ENCODE assay signal across 20 cellular contexts in the genomic region with DNA sequence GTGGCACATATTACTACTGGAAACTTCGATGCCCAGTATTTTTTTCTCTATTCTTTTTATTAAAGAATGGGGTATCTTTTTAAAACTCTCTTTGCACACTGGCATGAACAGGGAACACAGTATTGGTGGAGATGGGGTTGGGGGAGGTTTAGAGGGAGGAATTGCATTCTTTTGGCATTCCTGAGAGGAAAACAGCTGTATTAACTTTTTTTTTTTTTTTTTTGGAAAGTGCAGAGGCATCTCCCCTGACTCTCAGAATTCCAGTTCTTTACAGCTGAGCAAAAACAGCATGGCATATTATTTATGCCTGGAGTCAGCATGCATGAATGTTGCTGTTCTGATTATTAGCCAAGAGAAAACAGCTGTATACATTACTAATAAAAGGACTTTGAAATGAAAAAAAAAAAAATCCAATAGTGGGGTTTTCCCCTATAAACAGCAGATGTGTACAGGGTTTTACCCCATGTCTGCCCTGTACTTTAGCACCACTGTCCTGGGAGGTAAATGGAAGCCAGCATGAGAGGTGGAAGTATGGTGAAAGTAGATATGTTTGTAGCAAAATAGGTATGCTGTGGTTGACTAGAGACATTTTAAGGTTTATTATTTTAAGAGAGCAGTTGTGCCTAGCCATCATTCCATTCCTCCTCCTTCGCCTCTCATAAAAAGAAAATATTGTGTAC.
DNase-seq lines count a peak whose midpoint lies in the region; ATAC-seq, FAIRE-seq and TF ChIP-seq lines count a peak whose summit lies in the region.
"Had no signal": no experiment of that assay in that cellular context is flagged by ENCODE, and none has a peak within 500 bp of the region (broad histone marks: within the 10 kb centered on the region; RNA-seq: fewer than 3 reads in every experiment).

No MANE protein-coding gene starts in this region.

- H3K79me2 ChIP-seq in H1 (ENCODE audit: control insufficient read depth in 1 of 2, insufficient read depth in 2 of 2, low read length in 2 of 2) = peaks cover 0 to 47% of the 10 kb centered on the region in 2 experiments; a peak in 2 of 4 replicates
- peaks cover 36% of the 10 kb centered on the region for H3K79me2 ChIP-seq in neural progenitor cell (ENCODE audit: low read depth)

- H3K4me1 Mint-ChIP-seq in neural progenitor cell (peaks cover 79% of the 10 kb centered on the region), immature natural killer cell (peaks cover 82 to 89% of the 10 kb centered on the region in 2 donors)
- H3K4me1 Mint-ChIP-seq: B cell, memory B cell had no signal

- H3K9me3 Mint-ChIP-seq in neural progenitor cell = no peaks in the 10 kb centered on the region
- H3K9me3 Mint-ChIP-seq in immature natural killer cell = no peaks in the 10 kb centered on the region
- H3K9me3 Mint-ChIP-seq: activated T-helper 1 cell treated with anti-CD3 and anti-CD28 coated beads, Interleukin-12 subunit alpha, Interleukin-12 subunit beta, Interleukin-2, Interleukin-4 antibody, amounts not matched to agents 30 ng/mL and 10 ng/mL and 1 ng/mL, durations not matched to agents 14 hours and 24 hours and 36 hours; memory B cell; T-helper 1 cell treated with Interleukin-12 subunit alpha and Interleukin-12 subunit beta and Interleukin-4 antibody, amounts not matched to agents 30 μg/mL and 1 μg/mL, for 36 hours had no signal

- H4K20me1 ChIP-seq in H1 (replicated peaks in 1 of 2; ENCODE audit: control insufficient read depth in 1 of 2, insufficient read depth in 2 of 2, low read length in 2 of 2) (peaks cover 0 to 2% of the 10 kb centered on the region in 2 experiments), neural progenitor cell (ENCODE audit: low read depth) (peaks cover 41% of the 10 kb centered on the region)

- FAIRE-seq in H1 (lab: Jason Lieb, UNC) = no peak
- FAIRE-seq: endothelial cell of umbilical vein, GM18507 had no signal

- H3K27ac Mint-ChIP-seq in neural progenitor cell (no peak overlapping the region), immature natural killer cell (peak overlapping the region in 2 of 6 donors; percentile 40 to 79)
- H3K27ac Mint-ChIP-seq: activated T-helper 1 cell treated with anti-CD3 and anti-CD28 coated beads, Interleukin-12 subunit alpha, Interleukin-12 subunit beta, Interleukin-2, Interleukin-4 antibody, amounts not matched to agents 30 ng/mL and 10 ng/mL and 1 ng/mL, durations not matched to agents 14 hours and 24 hours and 36 hours; B cell; memory B cell; T-helper 1 cell treated with Interleukin-12 subunit alpha and Interleukin-12 subunit beta and Interleukin-4 antibody, amounts not matched to agents 30 μg/mL and 1 μg/mL, for 36 hours had no signal

- H4K5ac ChIP-seq in H1 (ENCODE audit: insufficient read length, low read depth, low read length) = no peak overlapping the region

- H3K23me2 ChIP-seq in H1 (ENCODE audit: low read depth, low read length) = no peaks in the 10 kb centered on the region

- TF ChIP-seq RAD21 in H1 (IDR thresholded peaks at IDR 0.05 in 1 of 2, conservative IDR thresholded peaks at IDR 0.05 in 1 of 2; ENCODE audit: low read depth in 2 of 2, low read length in 2 of 2) = no peak

- H3K4me3 ChIP-seq in H1 (ENCODE audit: extremely low read depth in 1 of 4, insufficient read depth in 2 of 4, low read depth in 3 of 4, low read length in 4 of 4) (no peak overlapping the region), neural progenitor cell (no peak overlapping the region)
- H3K4me3 ChIP-seq: gastroesophageal sphincter, suprapubic skin had no signal

- H2BK5ac ChIP-seq in H1 (ENCODE audit: low read depth, low read length) = no peak overlapping the region

- H3K79me1 ChIP-seq in H1 (ENCODE audit: low read depth, low read length) = no peaks in the 10 kb centered on the region; the same call in 1 of the 2 replicates

- peak overlapping the region in 1 of 2 experiments; percentile 35; a peak in 2 of 4 replicates for H3K4me2 ChIP-seq in H1 (ENCODE audit: insufficient read depth in 1 of 2, low read depth in 2 of 2, low read length in 2 of 2)
- peak overlapping the region; percentile 40 for H3K4me2 ChIP-seq in neural progenitor cell

- DNase-seq in GM03348 (ENCODE audit: low spot score) (peak; percentile 61), H1 (ENCODE audit: low read depth in 1 of 2, low spot score in 2 of 2) (no peak), neural progenitor cell (ENCODE audit: low spot score) (peak; percentile 23), immature natural killer cell (no peak), SK-N-DZ (ENCODE audit: low spot score) (no peak), cerebellar cortex (ENCODE audit: low spot score) (no peak)
- DNase-seq: amniotic stem cell; nucleus accumbens; Right ventricle myocardium superior; stimulated activated CD4-positive, alpha-beta T cell treated with anti-CD3 and anti-CD28 coated beads, Interleukin-4, amount 100 ng/mL, for 1 hour had no signal

- no peak overlapping the region for H2BK20ac ChIP-seq in H1 (ENCODE audit: low read length)

- no peak for TF ChIP-seq POLR2A in H1 (IDR thresholded peaks at IDR 0.05; ENCODE audit: control extremely low read depth in 1 of 2, low read depth in 2 of 2, low read length in 2 of 2)

- no peak overlapping the region for H3K23ac ChIP-seq in H1 (ENCODE audit: insufficient read length)

- no peak for TF ChIP-seq CTCF in H1 (IDR thresholded peaks at IDR 0.05; ENCODE audit: control extremely low read depth in 1 of 3, insufficient read depth in 1 of 3, low read depth in 1 of 3, low read length in 3 of 3)
- no peak for TF ChIP-seq CTCF in neural progenitor cell (IDR thresholded peaks at IDR 0.05)

- 81% methylated on average over 2 of the region's 2 CpGs; no CpG with 5 or more reads in 1 of the 2 experiments for WGBS in H1 (ENCODE audit: extremely low coverage in 1 of 2, insufficient coverage in 1 of 2, insufficient read length in 1 of 2, insufficient replicate concordance in 2 of 2, low coverage in 1 of 2, low lambda C conversion rate in 2 of 2, missing lambda C conversion rate in 1 of 2), 2 experiments

- H3K27ac ChIP-seq in H1 (ENCODE audit: low read depth, low read length) (0 out of 2 replicates have a peak overlapping the region, but pooled peaks have one; percentile 32), neural progenitor cell (no peak overlapping the region)
- H3K27ac ChIP-seq: gastroesophageal sphincter, suprapubic skin had no signal

- H3K36me3 Mint-ChIP-seq in neural progenitor cell = peaks cover 2% of the 10 kb centered on the region
- peaks cover 0 to 3% (median 0%) of the 10 kb centered on the region in 3 donors for H3K36me3 Mint-ChIP-seq in immature natural killer cell
- H3K36me3 Mint-ChIP-seq: memory B cell had no signal

- H3K36me3 ChIP-seq in H1 (ENCODE audit: control insufficient read depth in 2 of 4, insufficient read depth in 4 of 4, low read length in 3 of 4) (no peaks in the 10 kb centered on the region), neural progenitor cell (no peaks in the 10 kb centered on the region)
- H3K36me3 ChIP-seq: gastroesophageal sphincter, suprapubic skin had no signal

- TF ChIP-seq EP300 in H1 (IDR thresholded peaks at IDR 0.05; ENCODE audit: borderline replicate concordance in 1 of 2, low read depth in 2 of 2, low read length in 2 of 2) = no peak

- CTCF ChIA-PET in H1 (lab: Charles Lee; ENCODE audit: partially characterized antibody) = interaction anchor here (1.9 kb wide), 1 partner anchor 15 kb away, joined by 5 read pairs; no protein-coding TSS in a partner anchor

- no peak overlapping the region for H3K4ac ChIP-seq in H1 (replicated peaks; ENCODE audit: insufficient read length, low read depth, low read length)

- H3K27me3 Mint-ChIP-seq in neural progenitor cell (ENCODE audit: insufficient read depth, low read depth) (no peaks in the 10 kb centered on the region), immature natural killer cell (ENCODE audit: low read depth in 3 of 3) (peaks cover 0 to 7% (median 0%) of the 10 kb centered on the region in 3 donors)
- H3K27me3 Mint-ChIP-seq: B cell, memory B cell had no signal

- peaks cover 23% of the 10 kb centered on the region for H3F3A ChIP-seq in neural progenitor cell (ENCODE audit: low read depth)

- no peaks in the 10 kb centered on the region for H3K27me3 ChIP-seq in H1 (replicated peaks in 1 of 4; ENCODE audit: control insufficient read depth in 3 of 4, extremely low read depth in 1 of 4, insufficient read depth in 3 of 4, low read length in 3 of 4)
- no peaks in the 10 kb centered on the region for H3K27me3 ChIP-seq in neural progenitor cell
- H3K27me3 ChIP-seq: gastroesophageal sphincter, suprapubic skin had no signal

- ATAC-seq in HG02759 (IDR thresholded peaks at IDR 0.05; ENCODE audit: unreplicated experiment) (peak; percentile 67), GM18517 (IDR thresholded peaks at IDR 0.05; ENCODE audit: unreplicated experiment) (no peak)
- ATAC-seq: gastroesophageal sphincter had no signal

- POLR2A ChIA-PET in H1 (lab: Charles Lee; ENCODE audit: partially characterized antibody) = interaction anchor here (1.3 to 1.5 kb wide), 2 partner anchors 12 to 32 kb away, joined by 3 read pairs; no protein-coding TSS in a partner anchor

- H2AK5ac ChIP-seq in H1 (ENCODE audit: low read depth, low read length) = no peak overlapping the region

- no peak overlapping the region for H3K14ac ChIP-seq in H1 (ENCODE audit: insufficient read length)

- H3K4me1 ChIP-seq in H1 (replicated peaks in 1 of 4; ENCODE audit: control insufficient read depth in 3 of 4, insufficient read depth in 4 of 4, low read length in 3 of 4) (peaks cover 12 to 34% (median 24%) of the 10 kb centered on the region in 4 experiments; a peak in 6 of 7 replicates), neural progenitor cell (peaks cover 49% of the 10 kb centered on the region)

- H2AFZ ChIP-seq in H1 (ENCODE audit: low read length) = no peak overlapping the region
- H2AFZ ChIP-seq in neural progenitor cell (replicated peaks) = no peak overlapping the region

- H2BK12ac ChIP-seq in H1 (ENCODE audit: low read depth, low read length) = no peak overlapping the region; the same call in 1 of the 2 replicates

- H3K18ac ChIP-seq in H1 (ENCODE audit: extremely low read depth, low read length) = no peak overlapping the region; the same call in 1 of the 2 replicates

- no peaks in the 10 kb centered on the region for H3K9me3 ChIP-seq in H1 (ENCODE audit: insufficient read depth in 2 of 2, low read depth in 1 of 2, low read length in 1 of 2)
- no peaks in the 10 kb centered on the region for H3K9me3 ChIP-seq in neural progenitor cell (ENCODE audit: low read depth)
- H3K9me3 ChIP-seq: gastroesophageal sphincter, suprapubic skin had no signal

- no peak overlapping the region for H4K8ac ChIP-seq in H1 (ENCODE audit: extremely low read depth, insufficient read depth, low read length)

- no peak overlapping the region for H3K56ac ChIP-seq in H1 (replicated peaks; ENCODE audit: insufficient read length, low read depth, low read length)

- H3K4me3 Mint-ChIP-seq in neural progenitor cell = no peak overlapping the region
- H3K4me3 Mint-ChIP-seq in immature natural killer cell = no peak overlapping the region
- H3K4me3 Mint-ChIP-seq: activated T-helper 1 cell treated with anti-CD3 and anti-CD28 coated beads, Interleukin-12 subunit alpha, Interleukin-12 subunit beta, Interleukin-2, Interleukin-4 antibody, amounts not matched to agents 30 ng/mL and 10 ng/mL and 1 ng/mL, durations not matched to agents 14 hours and 24 hours and 36 hours; B cell; memory B cell; T-helper 1 cell treated with Interleukin-12 subunit alpha and Interleukin-12 subunit beta and Interleukin-4 antibody, amounts not matched to agents 30 μg/mL and 1 μg/mL, for 36 hours had no signal

- H2BK120ac ChIP-seq in H1 (replicated peaks; ENCODE audit: low read depth, low read length) = no peak overlapping the region

- no peak overlapping the region for H2BK15ac ChIP-seq in H1 (ENCODE audit: low read length)

- peak overlapping the region in 1 of 4 experiments; percentile 8; a peak in 1 of 7 replicates for H3K9ac ChIP-seq in H1 (replicated peaks in 1 of 4; ENCODE audit: extremely low read depth in 1 of 4, low read depth in 3 of 4, low read length in 3 of 4)
- H3K9ac ChIP-seq in neural progenitor cell = no peak overlapping the region

- H4K91ac ChIP-seq in H1 (replicated peaks; ENCODE audit: insufficient read length, low read length) = no peak overlapping the region

Comparison
In these comparisons a context has a peak if more than half of its experiments do, and no peak if none do; other contexts are left out.
1. DNase-seq: peak in GM03348 (single experiment) and neural progenitor cell (single experiment); none in H1 (0 of 2), immature natural killer cell (0 of 3), SK-N-DZ (single experiment) and cerebellar cortex (single experiment).